Comparison of ENCODE assay signal across 6 cellular contexts in the genomic region with DNA sequence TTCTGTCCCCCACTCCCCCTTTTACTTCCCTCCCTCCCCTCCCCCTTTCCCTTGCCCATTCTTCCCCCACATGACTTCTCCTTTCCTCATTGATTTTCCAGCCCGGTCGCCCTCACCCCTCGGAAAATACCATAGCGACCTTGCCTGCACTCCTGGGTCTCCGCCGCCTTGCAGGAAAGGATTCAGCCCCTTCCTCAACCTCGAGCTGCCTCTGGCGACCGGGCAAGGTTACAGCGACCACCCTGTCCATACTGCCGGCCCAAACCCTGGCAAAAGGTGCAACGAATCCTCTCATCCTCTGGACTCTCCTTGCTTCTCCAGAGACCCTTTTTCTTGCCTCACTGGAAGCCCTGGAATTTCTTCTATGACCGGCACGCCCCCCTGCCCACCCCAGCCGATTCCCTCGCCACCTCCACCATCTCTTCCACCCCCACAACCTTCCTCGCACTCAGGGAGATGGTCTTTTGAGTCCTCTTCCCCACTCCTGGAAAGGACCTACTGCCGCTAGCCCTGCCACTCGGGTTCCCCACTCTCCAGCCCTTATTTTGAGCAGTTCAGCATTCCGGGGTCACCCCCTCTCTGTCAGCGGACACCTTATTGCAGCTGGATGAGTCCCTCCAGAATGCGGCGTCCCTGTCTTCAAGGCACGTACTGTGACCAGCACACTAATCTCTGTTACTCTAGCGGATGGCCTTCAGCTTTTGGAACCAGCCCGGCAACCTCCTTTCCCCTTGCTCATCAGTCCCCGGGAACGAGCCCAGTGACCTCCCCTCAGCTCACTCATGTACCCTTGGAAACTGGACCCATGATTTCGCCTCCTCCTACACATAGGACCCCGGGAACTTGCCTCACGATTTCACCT. TPM values are rescaled to one million over a fixed set of nuclear protein-coding genes. Genes with fewer than 3 reads are reported as not detected.
A peak's percentile ranks its signal among the peaks of the same experiment; 100 is the strongest.
DNase-seq lines count a peak whose midpoint lies in the region; ATAC-seq, FAIRE-seq and TF ChIP-seq lines count a peak whose summit lies in the region.

No MANE protein-coding gene starts in this region.

- no peak overlapping the region; the same call in 1 of the 2 replicates for H3K9ac ChIP-seq in HUES64 (ENCODE audit: low read depth, low read length)
- peak overlapping the region; percentile 64 to 85 for H3K9ac ChIP-seq in colonic mucosa (ENCODE audit: low read depth in 2 of 2, low read length in 2 of 2)

- H3K27ac ChIP-seq in HUES64 (ENCODE audit: low read depth, low read length) (peak overlapping the region; percentile 90), colonic mucosa (peak overlapping the region; percentile 99), pancreas (peak overlapping the region; percentile 82 to 97 (median 89))

- 58% methylated on average over 31 of the region's 31 CpGs for WGBS in HUES64
- WGBS in pancreas, 2 donors: 28 to 35% methylated on average over 31 of the region's 31 CpGs

- H3K4me3 ChIP-seq in HUES64 (ENCODE audit: low read length) (peak overlapping the region; percentile 90), colonic mucosa (peak overlapping the region; percentile 57), pancreas (peak overlapping the region; percentile 42 to 79 (median 60))

- TF ChIP-seq CTCF in colonic mucosa (IDR thresholded peaks at IDR 0.05) (no peak), pancreas (IDR thresholded peaks at IDR 0.05) (no peak)

- H3K4me1 ChIP-seq in HUES64 (ENCODE audit: insufficient read depth, low read length): no peaks in the 10 kb centered on the region
- H3K4me1 ChIP-seq in colonic mucosa: peaks cover 4% of the 10 kb centered on the region
- peaks cover 0 to 9% (median 0%) of the 10 kb centered on the region in 3 donors for H3K4me1 ChIP-seq in pancreas

- H3K36me3 ChIP-seq in HUES64 (ENCODE audit: insufficient read depth, low read length) (peaks cover 27% of the 10 kb centered on the region), colonic mucosa (peaks cover under 1% of the 10 kb centered on the region), pancreas (peaks cover 0 to 15% (median 4%) of the 10 kb centered on the region in 3 donors)

- DNase-seq in colonic mucosa (no peak), pancreas (peak in 3 of 6 donors; percentile 21 to 56 (median 47)), NCI-H1694 treated with DMSO at 0.1 percent for 48 hours (lab: John Stamatoyannopoulos, UW) (no peak)
- DNase-seq in stimulated activated CD4-positive, alpha-beta T cell treated with anti-CD3 and anti-CD28 coated beads, Interleukin-4, amount 100 ng/mL, for 1 hour: no peak

- H3K27me3 ChIP-seq in HUES64 (ENCODE audit: insufficient read depth, low read length) (no peaks in the 10 kb centered on the region), colonic mucosa (no peaks in the 10 kb centered on the region), pancreas (no peaks in the 10 kb centered on the region)

- H3K9me3 ChIP-seq in HUES64 (ENCODE audit: insufficient read depth, low read depth, low read length): no peaks in the 10 kb centered on the region
- H3K9me3 ChIP-seq in colonic mucosa: no peaks in the 10 kb centered on the region
- no peaks in the 10 kb centered on the region for H3K9me3 ChIP-seq in pancreas

- FAIRE-seq in pancreas (lab: Jason Lieb, UNC): no peak

- intact Hi-C loops in colonic mucosa (cut with DNase I) (loop anchor here (10.0 kb wide), 1 partner anchor 97 kb away; a partner anchor contains a TSS), pancreas (cut with DNase I) (loop anchor here in 1 of 3 donors (10.0 kb wide), 1 partner anchor 97 kb away; a partner anchor contains a TSS)

- ATAC-seq in pancreas: no peak
- no peak for ATAC-seq in HG03469 (IDR thresholded peaks at IDR 0.05; ENCODE audit: unreplicated experiment)

RNA-seq across cellular contexts. Expression of a gene that starts 0.8 kb away (rescaled TPM):
- 12.5 TPM for polyA plus RNA-seq in HUES64 (2013, experiment 1 of 2)
- 11.9 TPM for polyA plus RNA-seq in HUES64 (2013, experiment 2 of 2)
- total RNA-seq in colonic mucosa (10 to 100 TPM; 18.3 to 19.0 TPM), pancreas (10 to 100 TPM in 5 of 6 donors, 1 to 10 TPM in 1; 9.0 to 16.4 (median 11.5) TPM)
- polyA plus RNA-seq in pancreas: 1 to 10 TPM; 8.1 to 9.4 TPM

RNA-seq across cellular contexts. Expression of a gene that starts 38.0 kb away (rescaled TPM):
- 545 TPM for polyA plus RNA-seq in HUES64 (2013, experiment 1 of 2)
- 552 TPM for polyA plus RNA-seq in HUES64 (2013, experiment 2 of 2)
- 100 to 1,000 TPM; 451 to 502 TPM for total RNA-seq in colonic mucosa
- 10 to 100 TPM; 51.8 to 83.1 (median 69.2) TPM for total RNA-seq in pancreas
- 100 to 1,000 TPM; 141 to 183 TPM for polyA plus RNA-seq in pancreas

RNA-seq across cellular contexts. Expression of a gene that starts 38.0 kb away (rescaled TPM):
- 37.7 TPM for polyA plus RNA-seq in HUES64 (2013, experiment 1 of 2)
- polyA plus RNA-seq in HUES64 (2013, experiment 2 of 2): 38.4 TPM
- total RNA-seq in colonic mucosa (10 to 100 TPM; 49.3 to 55.8 TPM), pancreas (10 to 100 TPM; 20.9 to 31.3 (median 26.2) TPM)
- polyA plus RNA-seq in pancreas: 10 to 100 TPM; 19.8 to 30.3 TPM

RNA-seq across cellular contexts. Expression of a gene that starts 52.7 kb away (rescaled TPM):
- polyA plus RNA-seq in HUES64 (2013, experiment 1 of 2): 7.5 TPM
- 4.6 TPM for polyA plus RNA-seq in HUES64 (2013, experiment 2 of 2)
- total RNA-seq in colonic mucosa (100 to 1,000 TPM in 1 of 2 donors, 10 to 100 TPM in 1; 70.0 to 117 TPM), pancreas (10 to 100 TPM; 19.5 to 34.6 (median 24.7) TPM)
- 100 to 1,000 TPM; 103 to 122 TPM for polyA plus RNA-seq in pancreas

Comparison
In these comparisons a context has a peak if more than half of its experiments do, and no peak if none do; other contexts are left out.
1. RNA of a gene that starts 38.0 kb away (total RNA-seq): 451 to 502 TPM in colonic mucosa; 51.8 to 83.1 TPM in pancreas; every median in the first group is over 4 times any median in the second.
2. Peak in every context shown above with its lines, with median percentiles within 50 percentile points of each other: H3K27ac ChIP-seq and H3K4me3 ChIP-seq.